In the genomic region with DNA sequence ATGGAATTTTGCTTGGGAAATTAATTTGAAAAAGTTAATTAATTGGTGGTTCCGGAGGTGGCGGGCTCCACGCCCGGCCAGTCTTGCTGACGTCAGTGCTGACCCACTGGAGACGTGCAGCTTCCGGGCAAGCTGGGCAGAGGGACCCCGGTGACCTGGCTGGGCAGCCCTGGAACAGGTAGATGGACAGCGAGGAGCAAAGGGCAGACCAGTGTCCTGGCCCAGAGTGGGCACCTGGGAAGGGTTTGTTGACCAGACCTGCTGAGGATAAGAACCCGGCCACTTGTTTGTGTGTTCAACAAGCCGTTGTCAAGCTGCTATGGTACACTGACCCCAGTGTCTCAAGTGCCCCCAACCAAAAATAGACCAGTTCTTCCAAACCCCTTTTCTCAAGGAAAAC, we compare ENCODE assay signal across 16 cellular contexts. TPM values are rescaled to one million over a fixed set of nuclear protein-coding genes. Genes with fewer than 3 reads are reported as not detected.
A peak's percentile ranks its signal among the peaks of the same experiment; 100 is the strongest.
DNase-seq lines count a peak whose midpoint lies in the region; ATAC-seq, FAIRE-seq and TF ChIP-seq lines count a peak whose summit lies in the region.
"Had no signal": no experiment of that assay in that cellular context is flagged by ENCODE, and none has a peak within 500 bp of the region (broad histone marks: within the 10 kb centered on the region; RNA-seq: fewer than 3 reads in every experiment).

No MANE protein-coding gene starts in this region.

- no peaks in the 10 kb centered on the region for H3K36me3 ChIP-seq in liver (ENCODE audit: control insufficient read depth in 4 of 4, insufficient read depth in 3 of 4, low read depth in 1 of 4, low read length in 3 of 4)
- H3K36me3 ChIP-seq in HepG2 (replicated peaks in 1 of 2; ENCODE audit: control insufficient read depth in 1 of 2, insufficient read depth in 2 of 2, low read length in 2 of 2), result peaks cover 13 to 32% of the 10 kb centered on the region in 2 experiments
- no peaks in the 10 kb centered on the region for H3K36me3 ChIP-seq in gastroesophageal sphincter
- no peaks in the 10 kb centered on the region for H3K36me3 ChIP-seq in sigmoid colon
- no peaks in the 10 kb centered on the region for H3K36me3 ChIP-seq in aorta (ENCODE audit: control insufficient read depth in 1 of 2, insufficient read depth in 2 of 2, low read length in 1 of 2)

- TF ChIP-seq POLR2A in HepG2 (IDR thresholded peaks at IDR 0.05; ENCODE audit: insufficient read depth in 1 of 2, low read depth in 2 of 2, low read length in 2 of 2) (no peak), gastroesophageal sphincter (IDR thresholded peaks at IDR 0.05) (no peak), sigmoid colon (IDR thresholded peaks at IDR 0.05) (no peak)

- BruUV-seq in HepG2 (replicated peaks; lab: Mats Ljungman, UMichigan), result no TSS peak

- no peak for FAIRE-seq in HepG2 (lab: Jason Lieb, UNC)
- FAIRE-seq: H1 had no signal

- POLR2A ChIA-PET in HepG2 (lab: Yijun Ruan, JAX), result interaction anchor here (3.5 kb wide), 1 partner anchor 11 kb away, joined by 12 read pairs; no protein-coding TSS in a partner anchor

- WGBS in liver, result 34% methylated on average over 11 of the region's 11 CpGs
- WGBS in HepG2 (ENCODE audit: low lambda C conversion rate), result 92% methylated on average over 10 of the region's 11 CpGs
- WGBS in gastroesophageal sphincter (ENCODE audit: low coverage in 1 of 2), 2 donors, result 87 to 89% methylated on average over 3 to 5 of the region's 11 CpGs
- 88% methylated on average over 11 of the region's 11 CpGs for WGBS in sigmoid colon, 2 donors
- WGBS in aorta, 2 donors, result 58 to 75% methylated on average over 11 of the region's 11 CpGs

- H3K27ac ChIP-seq in liver (ENCODE audit: low read depth in 1 of 2, low read length in 2 of 2) (peak overlapping the region; percentile 72), HepG2 (ENCODE audit: extremely low read length, insufficient read depth, low read length) (no peak overlapping the region), gastroesophageal sphincter (peak overlapping the region in 3 of 4 donors; percentile 41 to 94 (median 93)), sigmoid colon (peak overlapping the region; percentile 88 to 95 (median 92)), aorta (ENCODE audit: low read depth in 1 of 2, low read length in 2 of 2) (peak overlapping the region; percentile 1 to 14)

- peaks cover 41% of the 10 kb centered on the region for H3K4me1 Mint-ChIP-seq in activated CD8-positive, alpha-beta memory T cell treated with anti-CD3 and anti-CD28 coated beads, Interleukin-2, amount 10 ng/mL, durations not matched to agents 7 days and 5 days

- ATAC-seq in HepG2 (no peak), gastroesophageal sphincter (no peak), aorta (ENCODE audit: low FRiP score) (no peak)
- no peak for ATAC-seq in activated CD8-positive, alpha-beta memory T cell treated with anti-CD3 and anti-CD28 coated beads, Interleukin-2, amount 10 ng/mL, durations not matched to agents 7 days and 5 days
- ATAC-seq: stimulated activated naive CD8-positive, alpha-beta T cell treated with anti-CD3 and anti-CD28 coated beads, Interleukin-15, Interleukin-2, amounts not matched to agents 100 U/mL and 50 U/mL, for 24 hours had no signal

- H3K4me2 ChIP-seq in HepG2 (ENCODE audit: low read depth, low read length), result no peak overlapping the region

- H3K4me3 ChIP-seq in liver (ENCODE audit: low read depth in 1 of 3, low read length in 3 of 3), result no peak overlapping the region
- no peak overlapping the region for H3K4me3 ChIP-seq in HepG2 (replicated peaks in 1 of 3; ENCODE audit: insufficient read depth in 1 of 3, low read depth in 2 of 3, low read length in 3 of 3)
- H3K4me3 ChIP-seq in gastroesophageal sphincter, result no peak overlapping the region
- H3K4me3 ChIP-seq in sigmoid colon, result no peak overlapping the region
- H3K4me3 ChIP-seq in aorta (ENCODE audit: low read length in 2 of 2), result no peak overlapping the region

- no peaks in the 10 kb centered on the region for H3K27me3 Mint-ChIP-seq in activated CD8-positive, alpha-beta memory T cell treated with anti-CD3 and anti-CD28 coated beads, Interleukin-2, amount 10 ng/mL, durations not matched to agents 7 days and 5 days

- H3K9ac ChIP-seq in liver (ENCODE audit: low read depth in 1 of 2, low read length in 2 of 2) (no peak overlapping the region), HepG2 (ENCODE audit: insufficient read depth, low read depth, low read length) (no peak overlapping the region)

- in situ Hi-C loops in HepG2 (cut with HindIII; ENCODE audit: extremely low pct_ligation_motif_present, low pct_unique_long_range_greater_than_20kb), result no loop called here

- no peak for TF ChIP-seq EP300 in HepG2 (IDR thresholded peaks at IDR 0.05; ENCODE audit: low read depth in 2 of 2, low read length in 2 of 2)
- TF ChIP-seq EP300 in HepG2 (CRISPR knock-in tag; IDR thresholded peaks at IDR 0.05; ENCODE audit: borderline replicate concordance), result no peak
- TF ChIP-seq EP300 in gastroesophageal sphincter (IDR thresholded peaks at IDR 0.05), result no peak
- TF ChIP-seq EP300 in sigmoid colon (IDR thresholded peaks at IDR 0.05), result no peak

- TF ChIP-seq CTCF in liver (IDR thresholded peaks at IDR 0.05; ENCODE audit: low read depth, low read length, missing input control) (no peak), HepG2 (CRISPR knock-in tag; IDR thresholded peaks at IDR 0.05) (no peak), gastroesophageal sphincter (IDR thresholded peaks at IDR 0.05) (no peak), sigmoid colon (IDR thresholded peaks at IDR 0.05) (no peak)

- CTCF ChIA-PET in HepG2 (lab: Yijun Ruan, JAX; ENCODE audit: low intra/inter-chr PET ratio, low total read pairs), result no interaction called here
- CTCF ChIA-PET in activated CD8-positive, alpha-beta memory T cell treated with anti-CD3 and anti-CD28 coated beads, Interleukin-2, amount 10 ng/mL, durations not matched to agents 7 days and 5 days (lab: Charles Lee), result interaction anchor here (1.1 to 7.5 kb wide), 4 partner anchors 11 to 100 kb away, joined by 3 to 84 read pairs (median 4); no protein-coding TSS in a partner anchor

- H3K9me3 Mint-ChIP-seq in activated CD8-positive, alpha-beta memory T cell treated with anti-CD3 and anti-CD28 coated beads, Interleukin-2, amount 10 ng/mL, durations not matched to agents 7 days and 5 days (ENCODE audit: low read depth), result no peaks in the 10 kb centered on the region

- H3K4me1 ChIP-seq in liver (ENCODE audit: control insufficient read depth in 4 of 4, insufficient read depth in 4 of 4, low read length in 3 of 4) (peaks cover 66 to 99% (median 90%) of the 10 kb centered on the region in 4 donors), HepG2 (ENCODE audit: insufficient read depth, low read length) (peaks cover 61% of the 10 kb centered on the region), gastroesophageal sphincter (peaks cover under 1 to 100% (median 38%) of the 10 kb centered on the region in 3 donors), sigmoid colon (peaks cover 0 to 74% (median 58%) of the 10 kb centered on the region in 4 donors), aorta (ENCODE audit: control insufficient read depth in 1 of 2, insufficient read depth in 2 of 2, low read length in 2 of 2) (no peaks in the 10 kb centered on the region)

- intact Hi-C loops in HepG2 (cut with micrococcal nuclease; ENCODE audit: unreplicated experiment), result no loop called here
- intact Hi-C loops in sigmoid colon (cut with DNase I), result no loop called here
- intact Hi-C loops in aorta (cut with DNase I), result no loop called here

- H3K27me3 ChIP-seq in liver (ENCODE audit: control insufficient read depth in 4 of 4, insufficient read depth in 4 of 4, low read length in 3 of 4) (no peaks in the 10 kb centered on the region), HepG2 (ENCODE audit: control insufficient read depth in 1 of 2, insufficient read depth in 2 of 2, low read length in 2 of 2) (no peaks in the 10 kb centered on the region), gastroesophageal sphincter (no peaks in the 10 kb centered on the region), sigmoid colon (no peaks in the 10 kb centered on the region), aorta (ENCODE audit: control insufficient read depth in 1 of 2, insufficient read depth in 2 of 2, low read length in 1 of 2) (no peaks in the 10 kb centered on the region)

- H4K20me1 ChIP-seq in HepG2 (ENCODE audit: insufficient read depth, low read length), result peaks cover 80% of the 10 kb centered on the region

- no peaks in the 10 kb centered on the region for H3K9me3 ChIP-seq in liver (ENCODE audit: control insufficient read depth in 4 of 4, low read length in 3 of 4)
- H3K9me3 ChIP-seq in HepG2 (ENCODE audit: low read length), result no peaks in the 10 kb centered on the region
- no peaks in the 10 kb centered on the region for H3K9me3 ChIP-seq in gastroesophageal sphincter
- no peaks in the 10 kb centered on the region for H3K9me3 ChIP-seq in sigmoid colon
- H3K9me3 ChIP-seq in aorta (ENCODE audit: control insufficient read depth, low read length), result no peaks in the 10 kb centered on the region

- H2AFZ ChIP-seq in HepG2 (ENCODE audit: low read length), result no peak overlapping the region

- no peak overlapping the region for H3K4me3 Mint-ChIP-seq in activated CD8-positive, alpha-beta memory T cell treated with anti-CD3 and anti-CD28 coated beads, Interleukin-2, amount 10 ng/mL, durations not matched to agents 7 days and 5 days

- peaks cover 92% of the 10 kb centered on the region for H3K79me2 ChIP-seq in HepG2 (ENCODE audit: insufficient read depth, low read length)

- TF ChIP-seq RAD21 in liver (IDR thresholded peaks at IDR 0.05) (peak in 1 of 2 donors; percentile 17), HepG2 (CRISPR knock-in tag; IDR thresholded peaks at IDR 0.05) (no peak)

- no peaks in the 10 kb centered on the region for H3K36me3 Mint-ChIP-seq in activated CD8-positive, alpha-beta memory T cell treated with anti-CD3 and anti-CD28 coated beads, Interleukin-2, amount 10 ng/mL, durations not matched to agents 7 days and 5 days

- no peak overlapping the region for H3K27ac Mint-ChIP-seq in activated CD8-positive, alpha-beta memory T cell treated with anti-CD3 and anti-CD28 coated beads, Interleukin-2, amount 10 ng/mL, durations not matched to agents 7 days and 5 days

- DNase-seq in HepG2 (ENCODE audit: low spot score) (no peak), sigmoid colon (no peak), aorta (no peak), T1000 (lab: John Stamatoyannopoulos, UW) (no peak), DMS153 treated with DMSO at 0.1 percent for 48 hours (lab: John Stamatoyannopoulos, UW; ENCODE audit: unreplicated experiment) (no peak)
- no peak for DNase-seq in activated CD8-positive, alpha-beta memory T cell treated with anti-CD3 and anti-CD28 coated beads, Interleukin-2, amount 10 ng/mL, durations not matched to agents 7 days and 5 days
- DNase-seq: activated CD4-positive, alpha-beta T cell treated with anti-CD3 and anti-CD28 coated beads for 48 hours; activated T-cell treated with anti-CD3 and anti-CD28 coated beads, Interleukin-2, amount 50 U/mL, for 1 hour; cortex of kidney; KG1; NCI-H1436 treated with DMSO at 0.1 percent for 48 hours; NCI-H446; stimulated activated naive CD8-positive, alpha-beta T cell treated with anti-CD3 and anti-CD28 coated beads, Interleukin-15, Interleukin-2, amounts not matched to agents 100 U/mL and 50 U/mL, for 24 hours had no signal

RNA-seq across cellular contexts. Expression of a gene that starts 17.5 kb away (rescaled TPM):
- 10 to 100 TPM; 59.1 to 78.6 TPM for total RNA-seq in liver
- polyA plus RNA-seq in liver, result 10 to 100 TPM; 40.6 to 70.0 TPM
- 30.7 and 33.0 TPM in 2 replicates for total RNA-seq in HepG2 (2016; rRNA removed; fragmentation: Illumina TruSeq; extraction: Trizol)
- total RNA-seq in HepG2 (2016; cell fraction: cytosol; rRNA removed; fragmentation: Illumina TruSeq; extraction: Trizol; ENCODE audit: low read depth), result 7.4 and 8.6 TPM in 2 replicates
- 30.5 and 33.5 TPM in 2 replicates for total RNA-seq in HepG2 (2016; cell fraction: insoluble cytoplasmic fraction; rRNA removed; fragmentation: Illumina TruSeq; extraction: Trizol)
- total RNA-seq in HepG2 (2016; cell fraction: membrane; rRNA removed; fragmentation: Illumina TruSeq; extraction: Trizol), result 32.7 and 37.9 TPM in 2 replicates
- total RNA-seq in HepG2 (2016; cell fraction: nucleus; rRNA removed; fragmentation: Illumina TruSeq; extraction: Trizol), result 17.6 and 21.1 TPM in 2 replicates
- polyA plus RNA-seq in HepG2 (2011; rRNA removed), result 27.9 and 32.3 TPM in 2 replicates
- 20.7 and 35.7 TPM in 2 replicates for polyA plus RNA-seq in HepG2 (2011; cell fraction: cytosol; rRNA removed)
- 20.0 and 30.1 TPM in 2 replicates for polyA plus RNA-seq in HepG2 (2011; cell fraction: nucleus; rRNA removed)
- polyA plus RNA-seq in HepG2 (2012), result 21.9 and 26.2 TPM in 2 replicates
- polyA plus RNA-seq in HepG2 (2016; cell fraction: cytosol; fragmentation: Illumina TruSeq; extraction: Trizol; ENCODE audit: low read depth), result 7.7 and 8.6 TPM in 2 replicates
- polyA plus RNA-seq in HepG2 (2016; cell fraction: insoluble cytoplasmic fraction; fragmentation: Illumina TruSeq; extraction: Trizol; ENCODE audit: low read depth), result 46.9 and 51.9 TPM in 2 replicates
- polyA plus RNA-seq in HepG2 (2016; cell fraction: membrane; fragmentation: Illumina TruSeq; extraction: Trizol; ENCODE audit: low read depth), result 30.1 and 31.3 TPM in 2 replicates
- 39.0 and 44.0 TPM in 2 replicates for polyA plus RNA-seq in HepG2 (2016; cell fraction: nucleus; fragmentation: Illumina TruSeq; extraction: Trizol; ENCODE audit: insufficient read depth, low read depth)
- 13.2 and 63.5 TPM in 2 replicates for polyA minus RNA-seq in HepG2 (2011; rRNA and poly(A)+ RNA removed; ENCODE audit: low replicate concordance)
- polyA minus RNA-seq in HepG2 (2011; cell fraction: cytosol; rRNA and poly(A)+ RNA removed), result 26.9 and 37.6 TPM in 2 replicates
- 18.7 and 20.6 TPM in 2 replicates for polyA minus RNA-seq in HepG2 (2011; cell fraction: nucleus; rRNA and poly(A)+ RNA removed)
- total RNA-seq in gastroesophageal sphincter, result 10 to 100 TPM; 30.0 to 50.7 (median 35.1) TPM
- total RNA-seq in sigmoid colon, result 10 to 100 TPM; 16.7 to 25.3 (median 18.5) TPM
- polyA plus RNA-seq in sigmoid colon, result 10 to 100 TPM; 15.7 to 30.0 (median 28.1) TPM
- total RNA-seq in aorta, result 10 to 100 TPM; 40.0 to 75.8 TPM
- 10 to 100 TPM; 21.2 to 31.5 TPM for polyA plus RNA-seq in aorta
- total RNA-seq in activated CD8-positive, alpha-beta memory T cell treated with anti-CD3 and anti-CD28 coated beads, Interleukin-2, amount 10 ng/mL, durations not matched to agents 7 days and 5 days, result 1 to 10 TPM; 1.8 to 4.1 TPM
